ENCODE assay signal across 1 cellular context in the genomic region with DNA sequence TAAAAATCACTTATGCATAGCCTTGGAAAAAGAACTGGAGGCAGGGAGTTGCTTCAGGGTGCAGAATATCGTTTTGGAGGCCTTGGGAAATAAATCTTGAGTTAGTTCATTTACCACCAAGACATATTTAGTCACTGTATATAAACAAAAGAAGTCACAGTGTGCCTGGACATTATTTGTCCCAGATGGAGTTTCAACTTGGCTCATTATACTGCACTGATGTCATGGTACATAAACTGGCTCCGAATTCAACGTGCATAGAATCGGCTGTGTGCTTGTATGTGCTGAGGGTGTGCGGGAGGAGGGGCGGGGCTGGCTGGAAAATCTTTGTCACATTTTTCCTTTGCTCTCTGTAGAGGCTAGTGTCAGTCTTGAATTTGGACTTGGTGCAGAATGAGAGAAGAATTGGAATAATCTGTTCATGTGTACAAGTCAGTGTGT.
TF ChIP-seq lines count a peak whose summit lies in the region.

No MANE protein-coding gene starts in this region.

TF ChIP-seq in HEK293, 187 proteins besides CTCF, POLR2A, EP300 and RAD21 (continued from another document and continues in another):
- TF ChIP-seq GFI1B (tag by site-specific recombination; IDR thresholded peaks at IDR 0.05) (0 out of 2 replicates have a peak, but pooled peaks have one; percentile 42), ZBTB48 (tag by site-specific recombination; IDR thresholded peaks at IDR 0.05) (no peak), ELK4 (IDR thresholded peaks at IDR 0.05; ENCODE audit: borderline replicate concordance, low read depth, low read length) (no peak), ZNF514 (tag by site-specific recombination; IDR thresholded peaks at IDR 0.05) (no peak), ZNF621 (tag by site-specific recombination; IDR thresholded peaks at IDR 0.05) (no peak), TSHZ1 (tag by site-specific recombination; IDR thresholded peaks at IDR 0.05; ENCODE audit: borderline replicate concordance) (no peak), ZNF239 (tag by site-specific recombination; IDR thresholded peaks at IDR 0.05) (no peak), ZNF341 (tag by site-specific recombination; IDR thresholded peaks at IDR 0.05; ENCODE audit: low read depth) (no peak), ZNF660 (tag by site-specific recombination; IDR thresholded peaks at IDR 0.05) (peak; percentile 89), ZNF707 (tag by site-specific recombination; IDR thresholded peaks at IDR 0.05) (no peak), SALL2 (tag by site-specific recombination; IDR thresholded peaks at IDR 0.05; ENCODE audit: borderline replicate concordance) (no peak), ZNF350 (tag by site-specific recombination; IDR thresholded peaks at IDR 0.05) (no peak), KLF7 (tag by site-specific recombination; IDR thresholded peaks at IDR 0.05; ENCODE audit: borderline replicate concordance) (no peak), ZNF157 (tag by site-specific recombination; IDR thresholded peaks at IDR 0.05) (no peak), ZBTB49 (tag by site-specific recombination; IDR thresholded peaks at IDR 0.05; ENCODE audit: low read depth) (no peak), ZNF768 (tag by site-specific recombination; IDR thresholded peaks at IDR 0.05) (no peak), SP7 (tag by site-specific recombination; IDR thresholded peaks at IDR 0.05) (peak; percentile 97), ZNF654 (tag by site-specific recombination; IDR thresholded peaks at IDR 0.05; ENCODE audit: low read depth) (no peak), ZNF610 (tag by site-specific recombination; IDR thresholded peaks at IDR 0.05; ENCODE audit: borderline replicate concordance) (no peak), ZNF114 (tag by site-specific recombination; IDR thresholded peaks at IDR 0.05) (no peak), GLIS2 (tag by site-specific recombination; IDR thresholded peaks at IDR 0.05) (no peak), PRDM6 (tag by site-specific recombination; IDR thresholded peaks at IDR 0.05) (peak; percentile 97), KLF9 (tag by site-specific recombination; IDR thresholded peaks at IDR 0.05; ENCODE audit: low read depth) (peak; percentile 70), SETDB1 (IDR thresholded peaks at IDR 0.05; ENCODE audit: insufficient read length, low read length) (no peak), ZNF549 (tag by site-specific recombination; IDR thresholded peaks at IDR 0.05) (no peak), ZBTB11 (tag by site-specific recombination; conservative IDR thresholded peaks at IDR 0.05; ENCODE audit: low read depth) (no peak), ZNF416 (tag by site-specific recombination; IDR thresholded peaks at IDR 0.05) (no peak), IKZF3 (tag by site-specific recombination; IDR thresholded peaks at IDR 0.05) (peak; percentile 92), ZNF785 (tag by site-specific recombination; IDR thresholded peaks at IDR 0.05) (no peak), ZNF354C (tag by site-specific recombination; IDR thresholded peaks at IDR 0.05; ENCODE audit: borderline replicate concordance, low read depth) (no peak), ZNF670 (tag by site-specific recombination; IDR thresholded peaks at IDR 0.05; ENCODE audit: low read depth) (no peak), ZNF132 (tag by site-specific recombination; IDR thresholded peaks at IDR 0.05; ENCODE audit: borderline replicate concordance) (no peak), PBX3 (CRISPR knock-in tag; IDR thresholded peaks at IDR 0.05) (no peak)
- TF ChIP-seq, protein P1, sequence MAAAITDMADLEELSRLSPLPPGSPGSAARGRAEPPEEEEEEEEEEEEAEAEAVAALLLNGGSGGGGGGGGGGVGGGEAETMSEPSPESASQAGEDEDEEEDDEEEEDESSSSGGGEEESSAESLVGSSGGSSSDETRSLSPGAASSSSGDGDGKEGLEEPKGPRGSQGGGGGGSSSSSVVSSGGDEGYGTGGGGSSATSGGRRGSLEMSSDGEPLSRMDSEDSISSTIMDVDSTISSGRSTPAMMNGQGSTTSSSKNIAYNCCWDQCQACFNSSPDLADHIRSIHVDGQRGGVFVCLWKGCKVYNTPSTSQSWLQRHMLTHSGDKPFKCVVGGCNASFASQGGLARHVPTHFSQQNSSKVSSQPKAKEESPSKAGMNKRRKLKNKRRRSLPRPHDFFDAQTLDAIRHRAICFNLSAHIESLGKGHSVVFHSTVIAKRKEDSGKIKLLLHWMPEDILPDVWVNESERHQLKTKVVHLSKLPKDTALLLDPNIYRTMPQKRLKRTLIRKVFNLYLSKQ (tag by site-specific recombination; IDR thresholded peaks at IDR 0.05; ENCODE audit: borderline replicate concordance), result no peak
- TF ChIP-seq, protein P2, sequence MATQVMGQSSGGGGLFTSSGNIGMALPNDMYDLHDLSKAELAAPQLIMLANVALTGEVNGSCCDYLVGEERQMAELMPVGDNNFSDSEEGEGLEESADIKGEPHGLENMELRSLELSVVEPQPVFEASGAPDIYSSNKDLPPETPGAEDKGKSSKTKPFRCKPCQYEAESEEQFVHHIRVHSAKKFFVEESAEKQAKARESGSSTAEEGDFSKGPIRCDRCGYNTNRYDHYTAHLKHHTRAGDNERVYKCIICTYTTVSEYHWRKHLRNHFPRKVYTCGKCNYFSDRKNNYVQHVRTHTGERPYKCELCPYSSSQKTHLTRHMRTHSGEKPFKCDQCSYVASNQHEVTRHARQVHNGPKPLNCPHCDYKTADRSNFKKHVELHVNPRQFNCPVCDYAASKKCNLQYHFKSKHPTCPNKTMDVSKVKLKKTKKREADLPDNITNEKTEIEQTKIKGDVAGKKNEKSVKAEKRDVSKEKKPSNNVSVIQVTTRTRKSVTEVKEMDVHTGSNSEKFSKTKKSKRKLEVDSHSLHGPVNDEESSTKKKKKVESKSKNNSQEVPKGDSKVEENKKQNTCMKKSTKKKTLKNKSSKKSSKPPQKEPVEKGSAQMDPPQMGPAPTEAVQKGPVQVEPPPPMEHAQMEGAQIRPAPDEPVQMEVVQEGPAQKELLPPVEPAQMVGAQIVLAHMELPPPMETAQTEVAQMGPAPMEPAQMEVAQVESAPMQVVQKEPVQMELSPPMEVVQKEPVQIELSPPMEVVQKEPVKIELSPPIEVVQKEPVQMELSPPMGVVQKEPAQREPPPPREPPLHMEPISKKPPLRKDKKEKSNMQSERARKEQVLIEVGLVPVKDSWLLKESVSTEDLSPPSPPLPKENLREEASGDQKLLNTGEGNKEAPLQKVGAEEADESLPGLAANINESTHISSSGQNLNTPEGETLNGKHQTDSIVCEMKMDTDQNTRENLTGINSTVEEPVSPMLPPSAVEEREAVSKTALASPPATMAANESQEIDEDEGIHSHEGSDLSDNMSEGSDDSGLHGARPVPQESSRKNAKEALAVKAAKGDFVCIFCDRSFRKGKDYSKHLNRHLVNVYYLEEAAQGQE (tag by site-specific recombination; IDR thresholded peaks at IDR 0.05), result no peak
